1 cellular context compared by ENCODE assay signal in the genomic region with DNA sequence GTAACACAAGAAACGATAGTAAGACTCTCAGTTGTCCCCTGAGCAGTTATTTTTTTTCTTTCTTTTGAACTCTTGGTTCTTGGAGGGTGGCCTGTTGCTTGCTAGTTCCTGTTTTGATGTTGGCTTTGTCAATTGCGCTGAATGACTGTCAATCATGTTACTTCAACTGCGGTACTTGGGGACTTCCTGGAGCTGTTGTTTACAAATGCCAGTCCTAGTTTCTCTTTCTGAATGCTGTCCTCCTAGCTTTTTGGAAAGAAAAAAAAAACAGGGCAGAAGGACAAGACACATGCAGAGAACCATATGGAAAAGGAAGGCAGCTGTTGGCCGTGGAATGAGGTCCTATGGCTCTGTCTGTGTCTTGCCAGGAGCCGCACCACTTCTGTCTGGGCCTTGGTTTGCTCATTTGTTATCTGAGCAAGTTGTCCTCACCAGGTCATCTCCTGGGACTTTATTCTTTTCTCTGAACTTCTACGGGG.
TF ChIP-seq lines count a peak whose summit lies in the region.

No MANE protein-coding gene starts in this region.

TF ChIP-seq in HCT116, 20 proteins besides CTCF, POLR2A, EP300 and RAD21 (continued from another document):
- TF ChIP-seq, protein P1, sequence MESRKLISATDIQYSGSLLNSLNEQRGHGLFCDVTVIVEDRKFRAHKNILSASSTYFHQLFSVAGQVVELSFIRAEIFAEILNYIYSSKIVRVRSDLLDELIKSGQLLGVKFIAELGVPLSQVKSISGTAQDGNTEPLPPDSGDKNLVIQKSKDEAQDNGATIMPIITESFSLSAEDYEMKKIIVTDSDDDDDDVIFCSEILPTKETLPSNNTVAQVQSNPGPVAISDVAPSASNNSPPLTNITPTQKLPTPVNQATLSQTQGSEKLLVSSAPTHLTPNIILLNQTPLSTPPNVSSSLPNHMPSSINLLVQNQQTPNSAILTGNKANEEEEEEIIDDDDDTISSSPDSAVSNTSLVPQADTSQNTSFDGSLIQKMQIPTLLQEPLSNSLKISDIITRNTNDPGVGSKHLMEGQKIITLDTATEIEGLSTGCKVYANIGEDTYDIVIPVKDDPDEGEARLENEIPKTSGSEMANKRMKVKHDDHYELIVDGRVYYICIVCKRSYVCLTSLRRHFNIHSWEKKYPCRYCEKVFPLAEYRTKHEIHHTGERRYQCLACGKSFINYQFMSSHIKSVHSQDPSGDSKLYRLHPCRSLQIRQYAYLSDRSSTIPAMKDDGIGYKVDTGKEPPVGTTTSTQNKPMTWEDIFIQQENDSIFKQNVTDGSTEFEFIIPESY (IDR thresholded peaks at IDR 0.05; ENCODE audit: extremely low read depth, insufficient replicate concordance, low read length), result no peak
TF ChIP-seq in HCT116: peak in this region for 0.
